ENCODE assay signal across 2 cellular contexts in genomic region chr10:17779761-17780160, GRCh38.
TF ChIP-seq lines count a peak whose summit lies in the region.

No MANE protein-coding gene starts in this region.

TF ChIP-seq in HepG2, 621 proteins besides CTCF, POLR2A, EP300 and RAD21:
- no peak for TF ChIP-seq MZF1 (CRISPR knock-in tag; IDR thresholded peaks at IDR 0.05; ENCODE audit: borderline replicate concordance)
- TF ChIP-seq SAP130 (CRISPR knock-in tag; IDR thresholded peaks at IDR 0.05; ENCODE audit: low read depth): no peak

TF ChIP-seq in K562, 482 proteins besides CTCF, POLR2A, EP300 and RAD21:
- TF ChIP-seq PURB (CRISPR knock-in tag; IDR thresholded peaks at IDR 0.05; ENCODE audit: low read depth): no peak
- no peak for TF ChIP-seq ZNF184 (CRISPR knock-in tag; IDR thresholded peaks at IDR 0.05)
- no peak for TF ChIP-seq SMAD2 (IDR thresholded peaks at IDR 0.05; ENCODE audit: low read depth, low read length)
- no peak for TF ChIP-seq SMAD4 (CRISPR knock-in tag; conservative IDR thresholded peaks at IDR 0.05)
- TF ChIP-seq MTA1 (IDR thresholded peaks at IDR 0.05; ENCODE audit: borderline replicate concordance): no peak
- no peak for TF ChIP-seq PRDM10 (IDR thresholded peaks at IDR 0.05; ENCODE audit: partially characterized antibody)
- no peak for TF ChIP-seq ZNF717 (CRISPR knock-in tag; IDR thresholded peaks at IDR 0.05)
TF ChIP-seq in K562: peak in this region for 0.
